10 cellular contexts compared by ENCODE assay signal in the genomic region with DNA sequence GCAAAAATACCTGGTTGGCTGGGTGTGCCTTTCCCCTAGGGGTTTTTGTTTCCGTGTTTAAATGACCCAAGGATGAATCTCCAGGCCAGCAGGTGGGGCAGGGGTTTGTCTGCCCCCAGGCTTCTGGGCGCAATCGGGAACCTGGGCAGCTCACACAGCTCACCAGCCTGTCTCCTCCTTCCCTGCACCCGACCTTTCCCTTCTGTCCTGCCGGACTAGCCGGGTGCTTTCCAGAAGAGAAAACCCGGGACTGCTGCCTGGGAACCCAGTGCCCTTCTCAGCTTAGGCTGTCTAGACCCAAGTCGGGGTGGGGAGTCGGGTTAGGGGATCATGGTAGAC.
DNase-seq lines count a peak whose midpoint lies in the region; ATAC-seq, FAIRE-seq and TF ChIP-seq lines count a peak whose summit lies in the region.
"Had no signal": no experiment of that assay in that cellular context is flagged by ENCODE, and none has a peak within 500 bp of the region (broad histone marks: within the 10 kb centered on the region; RNA-seq: fewer than 3 reads in every experiment).

No MANE protein-coding gene starts in this region.

- H4K8ac ChIP-seq in neuronal stem cell (ENCODE audit: low read depth, low read length), result no peak overlapping the region

- peaks cover 0 to 2% of the 10 kb centered on the region in 2 donors for H3K36me3 ChIP-seq in neuronal stem cell (replicated peaks in 1 of 2; ENCODE audit: control insufficient read depth in 2 of 2, insufficient read depth in 2 of 2, low read length in 2 of 2)

- no peak overlapping the region for H2BK12ac ChIP-seq in neuronal stem cell (ENCODE audit: low read length)

- H2BK5ac ChIP-seq in neuronal stem cell (ENCODE audit: low read length), result no peak overlapping the region

- peaks cover 0 to 6% (median 2%) of the 10 kb centered on the region in 3 experiments for H3K27me3 ChIP-seq in neuronal stem cell (ENCODE audit: control insufficient read depth in 3 of 3, insufficient read depth in 3 of 3, low read depth in 1 of 3, low read length in 3 of 3)

- intact Hi-C loops in left ventricle myocardium superior (cut with micrococcal nuclease), result no loop called here

- peak overlapping the region; percentile 31 for H3K18ac ChIP-seq in neuronal stem cell (ENCODE audit: low read length)

- no peak overlapping the region for H4K91ac ChIP-seq in neuronal stem cell (ENCODE audit: low read depth, low read length, poor library complexity)

- H3K4me3 ChIP-seq in AG09309 (ENCODE audit: control insufficient read depth, low read depth, low read length) (peak overlapping the region; percentile 23), neuronal stem cell (ENCODE audit: low read length in 2 of 2) (peak overlapping the region; percentile 40 to 72)

- peak overlapping the region; percentile 70 for H3K9ac ChIP-seq in neuronal stem cell (ENCODE audit: low read depth, low read length, poor library complexity)

- no CpG with 5 or more reads among the region's 9 CpGs for WGBS in neuronal stem cell (ENCODE audit: extremely low coverage in 2 of 2, insufficient read length in 2 of 2, insufficient replicate concordance in 1 of 2), 2 donors

- ATAC-seq in left ventricle myocardium superior (peak; percentile 21), HG02938 (IDR thresholded peaks at IDR 0.05; ENCODE audit: unreplicated experiment) (no peak)

- H3K4me2 ChIP-seq in neuronal stem cell (ENCODE audit: insufficient read depth, low read length, poor library complexity, severe bottlenecking), result peak overlapping the region; percentile 96

- H2BK120ac ChIP-seq in neuronal stem cell (ENCODE audit: low read depth, low read length), result peak overlapping the region; percentile 44

- peaks cover 28% of the 10 kb centered on the region for H3K79me1 ChIP-seq in neuronal stem cell (ENCODE audit: low read depth, low read length)

- FAIRE-seq in RCC 7860 (lab: Jason Lieb, UNC), result no peak

- no peak overlapping the region for H3K14ac ChIP-seq in neuronal stem cell (ENCODE audit: low read length)

- no peak overlapping the region for H3K4ac ChIP-seq in neuronal stem cell (ENCODE audit: low read length)

- no peak overlapping the region for H2BK15ac ChIP-seq in neuronal stem cell (ENCODE audit: low read length)

- H2AK5ac ChIP-seq in neuronal stem cell (ENCODE audit: low read depth, low read length), result no peak overlapping the region

- DNase-seq in AG09309 (ENCODE audit: low read depth) (no peak), left ventricle myocardium superior (no peak), neuronal stem cell (ENCODE audit: low spot score) (no peak), RCC 7860 (ENCODE audit: low spot score) (no peak), NCI-H526 (lab: John Stamatoyannopoulos, UW) (no peak)
- DNase-seq in activated naive CD4-positive, alpha-beta T cell treated with Interleukin-2 at 50 U/mL for 16 hours, result no peak
- DNase-seq: activated CD4-positive, CD25-positive, alpha-beta regulatory T cell; AML-193 had no signal

- H3K9me3 ChIP-seq in neuronal stem cell (replicated peaks in 1 of 2; ENCODE audit: control insufficient read depth in 2 of 2, insufficient read depth in 1 of 2, low read depth in 1 of 2, low read length in 2 of 2), result no peaks in the 10 kb centered on the region

- H2AFZ ChIP-seq in neuronal stem cell (ENCODE audit: low read length), result peak overlapping the region; percentile 81

- peak overlapping the region; percentile 3 for H3K23ac ChIP-seq in neuronal stem cell (ENCODE audit: low read depth, low read length, poor library complexity)

- peaks cover 10 to 25% of the 10 kb centered on the region in 2 donors for H3K4me1 ChIP-seq in neuronal stem cell (ENCODE audit: control insufficient read depth in 2 of 2, insufficient read depth in 1 of 2, low read depth in 1 of 2, low read length in 2 of 2)

- TF ChIP-seq CTCF in AG09309 (IDR thresholded peaks at IDR 0.05; ENCODE audit: control insufficient read depth, insufficient read depth, low read depth, low read length, missing control alignments), result no peak

- peak overlapping the region; percentile 27 for H3K27ac ChIP-seq in angular gyrus (ENCODE audit: low read depth, low read length)
- no peak overlapping the region for H3K27ac ChIP-seq in neuronal stem cell (replicated peaks; ENCODE audit: low read length)
